Comparison of ENCODE assay signal across 9 cellular contexts in genomic region chr7:122073635-122074034, GRCh38.
"Had no signal": no experiment of that assay in that cellular context is flagged by ENCODE, and none has a peak within 500 bp of the region (broad histone marks: within the 10 kb centered on the region; RNA-seq: fewer than 3 reads in every experiment).

No MANE protein-coding gene starts in this region.

- H3K27ac Mint-ChIP-seq: HFFc6 had no signal

- H3K9me3 ChIP-seq: HAP-1 had no signal

- FAIRE-seq: H54 had no signal

- H3K9me3 Mint-ChIP-seq: H9, HFFc6 had no signal

- H3K4me3 Mint-ChIP-seq: H9, HFFc6 had no signal

- H2AFZ ChIP-seq: GM23248 had no signal

- DNase-seq: GM23248, GOT3, H7, H9, HCEC 1CT, HFFc6 had no signal

- H3K9ac ChIP-seq: GM23248 had no signal

- H3K27ac ChIP-seq: GM23248 had no signal

- H3K4me3 ChIP-seq: GM23248, HAP-1 had no signal

- ATAC-seq: HCT116 had no signal
